1 cellular context compared by ENCODE assay signal in genomic region chr3:64047806-64048205, GRCh38.
TF ChIP-seq lines count a peak whose summit lies in the region.

No MANE protein-coding gene starts in this region.

TF ChIP-seq in SK-N-SH treated with all-trans-retinoic acid at 6 μM for 48 hours, 23 proteins besides CTCF, POLR2A, EP300 and RAD21 (continued from another document):
- TF ChIP-seq, protein P1, sequence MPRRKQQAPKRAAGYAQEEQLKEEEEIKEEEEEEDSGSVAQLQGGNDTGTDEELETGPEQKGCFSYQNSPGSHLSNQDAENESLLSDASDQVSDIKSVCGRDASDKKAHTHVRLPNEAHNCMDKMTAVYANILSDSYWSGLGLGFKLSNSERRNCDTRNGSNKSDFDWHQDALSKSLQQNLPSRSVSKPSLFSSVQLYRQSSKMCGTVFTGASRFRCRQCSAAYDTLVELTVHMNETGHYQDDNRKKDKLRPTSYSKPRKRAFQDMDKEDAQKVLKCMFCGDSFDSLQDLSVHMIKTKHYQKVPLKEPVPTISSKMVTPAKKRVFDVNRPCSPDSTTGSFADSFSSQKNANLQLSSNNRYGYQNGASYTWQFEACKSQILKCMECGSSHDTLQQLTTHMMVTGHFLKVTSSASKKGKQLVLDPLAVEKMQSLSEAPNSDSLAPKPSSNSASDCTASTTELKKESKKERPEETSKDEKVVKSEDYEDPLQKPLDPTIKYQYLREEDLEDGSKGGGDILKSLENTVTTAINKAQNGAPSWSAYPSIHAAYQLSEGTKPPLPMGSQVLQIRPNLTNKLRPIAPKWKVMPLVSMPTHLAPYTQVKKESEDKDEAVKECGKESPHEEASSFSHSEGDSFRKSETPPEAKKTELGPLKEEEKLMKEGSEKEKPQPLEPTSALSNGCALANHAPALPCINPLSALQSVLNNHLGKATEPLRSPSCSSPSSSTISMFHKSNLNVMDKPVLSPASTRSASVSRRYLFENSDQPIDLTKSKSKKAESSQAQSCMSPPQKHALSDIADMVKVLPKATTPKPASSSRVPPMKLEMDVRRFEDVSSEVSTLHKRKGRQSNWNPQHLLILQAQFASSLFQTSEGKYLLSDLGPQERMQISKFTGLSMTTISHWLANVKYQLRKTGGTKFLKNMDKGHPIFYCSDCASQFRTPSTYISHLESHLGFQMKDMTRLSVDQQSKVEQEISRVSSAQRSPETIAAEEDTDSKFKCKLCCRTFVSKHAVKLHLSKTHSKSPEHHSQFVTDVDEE (CRISPR knock-in tag; IDR thresholded peaks at IDR 0.05): no peak
